In genomic region chr14:59360923-59361794, GRCh38 we compare ENCODE assay signal across 8 cellular contexts.
DNase-seq lines count a peak whose midpoint lies in the region; ATAC-seq and TF ChIP-seq lines count a peak whose summit lies in the region.

No MANE protein-coding gene starts in this region.

- no peak for TF ChIP-seq CTCF in adrenal gland (IDR thresholded peaks at IDR 0.05)

- intact Hi-C loops in adrenal gland (cut with DNase I) (no loop called here), aorta (cut with DNase I) (loop anchor here (5.0 kb wide), 2 partner anchors 61 to 66 kb away; no protein-coding TSS in a partner anchor)

- DNase-seq in GDM1 (lab: John Stamatoyannopoulos, UW), result peak; percentile 5
- peak; percentile 98 for DNase-seq in NCI-H2107 (lab: John Stamatoyannopoulos, UW)
- DNase-seq in adrenal gland, result peak; percentile 50 to 87 (median 75)
- DNase-seq in kidney tubule cell (ENCODE audit: low spot score), result peak; percentile 75
- peak in 1 of 2 donors; percentile 78 for DNase-seq in aorta
- DNase-seq in NCI-H187 treated with DMSO at 0.1 percent for 48 hours (lab: John Stamatoyannopoulos, UW), result no peak
- DNase-seq in activated effector memory CD4-positive, alpha-beta T cell treated with Interleukin-2 at 50 U/mL for 16 hours, result no peak

- peak overlapping the region in 2 of 5 donors; percentile 38 to 72 for H3K27ac ChIP-seq in adrenal gland
- H3K27ac ChIP-seq in aorta (ENCODE audit: low read depth in 1 of 2, low read length in 2 of 2), result peak overlapping the region; percentile 7 to 20

- H3K36me3 ChIP-seq in adrenal gland (replicated peaks in 1 of 2), result peaks cover 0 to 12% of the 10 kb centered on the region in 2 donors
- H3K36me3 ChIP-seq in aorta (ENCODE audit: control insufficient read depth in 1 of 2, insufficient read depth in 2 of 2, low read length in 1 of 2), result peaks cover 0 to 4% of the 10 kb centered on the region in 2 donors

- no peaks in the 10 kb centered on the region for H3K9me3 ChIP-seq in adrenal gland (replicated peaks in 1 of 3)
- no peaks in the 10 kb centered on the region for H3K9me3 ChIP-seq in aorta (ENCODE audit: control insufficient read depth, low read length)

- H3K4me3 ChIP-seq in adrenal gland (no peak overlapping the region), aorta (ENCODE audit: low read length in 2 of 2) (no peak overlapping the region)

- no peak for TF ChIP-seq POLR2A in adrenal gland (IDR thresholded peaks at IDR 0.05)

- H3K4me1 ChIP-seq in adrenal gland (replicated peaks in 1 of 2) (peaks cover 7 to 26% of the 10 kb centered on the region in 2 donors), aorta (ENCODE audit: control insufficient read depth in 1 of 2, insufficient read depth in 2 of 2, low read length in 2 of 2) (peaks cover 4 to 14% of the 10 kb centered on the region in 2 donors)

- 49 to 58% (median 51%) methylated on average over 11 to 13 of the region's 13 CpGs for WGBS in adrenal gland, 4 donors
- 66 to 67% methylated on average over 13 of the region's 13 CpGs for WGBS in aorta, 2 donors

- H3K27me3 ChIP-seq in adrenal gland (no peaks in the 10 kb centered on the region), aorta (ENCODE audit: control insufficient read depth in 1 of 2, insufficient read depth in 2 of 2, low read length in 1 of 2) (no peaks in the 10 kb centered on the region)

- ATAC-seq in aorta (ENCODE audit: low FRiP score) (peak; percentile 24), GM19351 (IDR thresholded peaks at IDR 0.05; ENCODE audit: unreplicated experiment) (no peak)

Comparison
In these comparisons a context has a peak if more than half of its experiments do, and no peak if none do; other contexts are left out.
1. DNase-seq: peak in GDM1 (single experiment), NCI-H2107 (single experiment), adrenal gland (7 of 7) and kidney tubule cell (single experiment); none in NCI-H187 treated with DMSO at 0.1 percent for 48 hours (single experiment) and activated effector memory CD4-positive, alpha-beta T cell treated with Interleukin-2 at 50 U/mL for 16 hours (single experiment).
2. intact Hi-C loops: an anchor here in aorta (5.0 kb wide); none called in adrenal gland.